In the genomic region with DNA sequence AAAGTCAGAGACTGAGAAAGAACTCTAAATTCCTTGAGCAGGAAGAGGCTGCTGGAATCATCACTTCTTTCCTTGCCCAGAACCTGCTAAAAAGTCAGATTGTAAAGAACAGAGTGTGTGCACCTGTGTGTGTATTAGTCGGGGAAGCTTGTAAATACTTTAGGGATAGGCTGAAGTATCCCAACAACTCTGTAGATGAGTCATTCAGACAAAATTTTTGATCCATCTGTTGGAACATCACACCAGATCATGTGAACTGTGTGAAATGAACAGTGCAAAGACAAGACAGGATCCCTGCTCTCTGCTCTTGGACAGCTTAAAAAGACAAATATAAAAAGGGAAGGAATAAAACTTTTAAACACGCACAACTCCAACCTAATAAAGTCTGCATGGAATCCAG, we compare ENCODE assay signal across 2 cellular contexts.
TF ChIP-seq lines count a peak whose summit lies in the region.

No MANE protein-coding gene starts in this region.

TF ChIP-seq in SK-N-SH treated with all-trans-retinoic acid at 6 μM for 48 hours, 23 proteins besides CTCF, POLR2A, EP300 and RAD21 (continued from another document):
- TF ChIP-seq, protein P1, sequence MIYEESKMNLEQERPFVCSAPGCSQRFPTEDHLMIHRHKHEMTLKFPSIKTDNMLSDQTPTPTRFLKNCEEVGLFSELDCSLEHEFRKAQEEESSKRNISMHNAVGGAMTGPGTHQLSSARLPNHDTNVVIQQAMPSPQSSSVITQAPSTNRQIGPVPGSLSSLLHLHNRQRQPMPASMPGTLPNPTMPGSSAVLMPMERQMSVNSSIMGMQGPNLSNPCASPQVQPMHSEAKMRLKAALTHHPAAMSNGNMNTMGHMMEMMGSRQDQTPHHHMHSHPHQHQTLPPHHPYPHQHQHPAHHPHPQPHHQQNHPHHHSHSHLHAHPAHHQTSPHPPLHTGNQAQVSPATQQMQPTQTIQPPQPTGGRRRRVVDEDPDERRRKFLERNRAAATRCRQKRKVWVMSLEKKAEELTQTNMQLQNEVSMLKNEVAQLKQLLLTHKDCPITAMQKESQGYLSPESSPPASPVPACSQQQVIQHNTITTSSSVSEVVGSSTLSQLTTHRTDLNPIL (CRISPR knock-in tag; IDR thresholded peaks at IDR 0.05; ENCODE audit: low read depth) = no peak
- TF ChIP-seq BACH2 (CRISPR knock-in tag; IDR thresholded peaks at IDR 0.05; ENCODE audit: borderline replicate concordance) = no peak
- no peak for TF ChIP-seq RARB (CRISPR knock-in tag; IDR thresholded peaks at IDR 0.05)
- TF ChIP-seq TOX (CRISPR knock-in tag; IDR thresholded peaks at IDR 0.05; ENCODE audit: borderline replicate concordance) = no peak
- TF ChIP-seq ISL1 (CRISPR knock-in tag; IDR thresholded peaks at IDR 0.05) = no peak
- TF ChIP-seq ZNF8 (CRISPR knock-in tag; IDR thresholded peaks at IDR 0.05) = no peak
- no peak for TF ChIP-seq ZFP3 (CRISPR knock-in tag; IDR thresholded peaks at IDR 0.05)
- TF ChIP-seq ESRRG (CRISPR knock-in tag; IDR thresholded peaks at IDR 0.05) = no peak
- TF ChIP-seq SNAI2 (CRISPR knock-in tag; IDR thresholded peaks at IDR 0.05) = no peak

TF ChIP-seq in SK-N-SH, 30 proteins besides CTCF, POLR2A, EP300 and RAD21 (continued from another document):
- TF ChIP-seq, protein P2, sequence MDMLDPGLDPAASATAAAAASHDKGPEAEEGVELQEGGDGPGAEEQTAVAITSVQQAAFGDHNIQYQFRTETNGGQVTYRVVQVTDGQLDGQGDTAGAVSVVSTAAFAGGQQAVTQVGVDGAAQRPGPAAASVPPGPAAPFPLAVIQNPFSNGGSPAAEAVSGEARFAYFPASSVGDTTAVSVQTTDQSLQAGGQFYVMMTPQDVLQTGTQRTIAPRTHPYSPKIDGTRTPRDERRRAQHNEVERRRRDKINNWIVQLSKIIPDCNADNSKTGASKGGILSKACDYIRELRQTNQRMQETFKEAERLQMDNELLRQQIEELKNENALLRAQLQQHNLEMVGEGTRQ (IDR thresholded peaks at IDR 0.05; ENCODE audit: borderline replicate concordance, low read depth, low read length) = no peak
- TF ChIP-seq SMC3 (IDR thresholded peaks at IDR 0.05; ENCODE audit: low read depth, low read length) = no peak
